In the genomic region with DNA sequence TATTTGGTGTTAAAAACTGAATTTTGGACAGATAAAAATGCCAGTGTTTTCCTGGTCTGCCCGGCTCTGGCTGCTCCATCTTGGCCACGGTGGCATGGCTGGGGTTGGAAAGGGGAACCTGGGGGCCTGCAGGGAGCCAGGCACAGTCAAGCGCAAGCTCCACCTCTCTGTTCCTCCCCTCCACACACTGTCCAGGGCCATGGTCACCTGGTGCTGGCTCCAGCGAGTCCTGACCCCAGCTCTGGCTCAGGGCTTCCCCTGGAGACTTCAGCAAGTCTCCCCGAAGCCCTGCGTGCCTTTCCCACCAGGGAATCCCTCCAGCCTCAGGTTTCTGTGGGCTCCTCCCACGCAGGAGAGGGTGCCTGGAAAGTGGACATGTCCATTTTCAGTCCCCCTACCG, we compare ENCODE assay signal across 21 cellular contexts.
A peak's percentile ranks its signal among the peaks of the same experiment; 100 is the strongest.
DNase-seq lines count a peak whose midpoint lies in the region; ATAC-seq and TF ChIP-seq lines count a peak whose summit lies in the region.
"Had no signal": no experiment of that assay in that cellular context is flagged by ENCODE, and none has a peak within 500 bp of the region (broad histone marks: within the 10 kb centered on the region; RNA-seq: fewer than 3 reads in every experiment).

No MANE protein-coding gene starts in this region.

- peak overlapping the region; percentile 82 to 95 (median 93) for H3K27ac Mint-ChIP-seq in CD14-positive monocyte
- peak overlapping the region; percentile 9 for H3K27ac Mint-ChIP-seq in stimulated activated memory B cell treated with anti-CD40 and anti-IgM and Interleukin-4, amounts not matched to agents 10 μg/mL and 1 μg/mL and 100 μg/mL, for 72 hours
- H3K27ac Mint-ChIP-seq: activated naive CD4-positive, alpha-beta T cell treated with anti-CD3 and anti-CD28 coated beads for 36 hours; CD4-positive, alpha-beta memory T cell had no signal

- TF ChIP-seq POLR2A in NB4 (IDR thresholded peaks at IDR 0.05; ENCODE audit: extremely low read depth, insufficient read length) = no peak
- TF ChIP-seq POLR2A in esophagus squamous epithelium (IDR thresholded peaks at IDR 0.05) = no peak

- peaks cover 0 to 4% (median 0%) of the 10 kb centered on the region in 7 donors for H3K9me3 Mint-ChIP-seq in CD14-positive monocyte
- peaks cover 3% of the 10 kb centered on the region for H3K9me3 Mint-ChIP-seq in stimulated activated memory B cell treated with anti-CD40 and anti-IgM and Interleukin-4, amounts not matched to agents 10 μg/mL and 1 μg/mL and 100 μg/mL, for 72 hours
- H3K9me3 Mint-ChIP-seq: activated naive CD4-positive, alpha-beta T cell treated with anti-CD3 and anti-CD28 coated beads for 36 hours had no signal

- H3K27ac ChIP-seq in esophagus squamous epithelium = peak overlapping the region in 3 of 4 donors; percentile 60 to 85 (median 75)
- H3K27ac ChIP-seq: cardiac muscle cell had no signal

- peaks cover 6 to 43% (median 22%) of the 10 kb centered on the region in 3 donors for H3K4me1 ChIP-seq in esophagus squamous epithelium

- peak overlapping the region in 1 of 2 donors; percentile 21 for H3K4me3 Mint-ChIP-seq in CD14-positive monocyte
- H3K4me3 Mint-ChIP-seq in stimulated activated memory B cell treated with anti-CD40 and anti-IgM and Interleukin-4, amounts not matched to agents 10 μg/mL and 1 μg/mL and 100 μg/mL, for 72 hours = no peak overlapping the region
- H3K4me3 Mint-ChIP-seq: activated naive CD4-positive, alpha-beta T cell treated with anti-CD3 and anti-CD28 coated beads for 36 hours; CD4-positive, alpha-beta memory T cell had no signal

- peaks cover 0 to 11% (median 2%) of the 10 kb centered on the region in 3 donors for H3K27me3 Mint-ChIP-seq in CD14-positive monocyte (ENCODE audit: low read depth in 3 of 3)
- no peaks in the 10 kb centered on the region for H3K27me3 Mint-ChIP-seq in stimulated activated memory B cell treated with anti-CD40 and anti-IgM and Interleukin-4, amounts not matched to agents 10 μg/mL and 1 μg/mL and 100 μg/mL, for 72 hours

- H3K27me3 ChIP-seq in esophagus squamous epithelium = peaks cover 0 to 7% (median 0%) of the 10 kb centered on the region in 4 donors
- H3K27me3 ChIP-seq: cardiac muscle cell had no signal

- 72 to 84% methylated on average over 5 of the region's 8 CpGs for WGBS in esophagus squamous epithelium, 2 donors

- H3K4me3 ChIP-seq in NB4 (ENCODE audit: low read depth, low read length) (peak overlapping the region; percentile 57), esophagus squamous epithelium (no peak overlapping the region)
- H3K4me3 ChIP-seq: cardiac muscle cell, lung had no signal

- no peaks in the 10 kb centered on the region for H3K36me3 ChIP-seq in esophagus squamous epithelium
- H3K36me3 ChIP-seq: cardiac muscle cell, neutrophil had no signal

- no peak for TF ChIP-seq CTCF in CD14-positive monocyte (IDR thresholded peaks at IDR 0.05)
- TF ChIP-seq CTCF in NB4 (IDR thresholded peaks at IDR 0.05; ENCODE audit: low read depth, low read length) = no peak
- TF ChIP-seq CTCF in esophagus squamous epithelium (IDR thresholded peaks at IDR 0.05) = no peak

- no peaks in the 10 kb centered on the region for H3K9me3 ChIP-seq in esophagus squamous epithelium
- H3K9me3 ChIP-seq: neutrophil had no signal

- ATAC-seq in stimulated activated memory B cell treated with anti-CD40 and anti-IgM and Interleukin-4, amounts not matched to agents 10 μg/mL and 1 μg/mL and 100 μg/mL, for 72 hours = no peak
- no peak for ATAC-seq in GM21381 (IDR thresholded peaks at IDR 0.05; ENCODE audit: unreplicated experiment)
- ATAC-seq: PC-3 had no signal

- intact Hi-C loops in CD14-positive monocyte (cut with micrococcal nuclease) (loop anchor here in 1 of 2 donors (2.0 to 5.0 kb wide), 2 partner anchors 42 to 46 kb away; no protein-coding TSS in a partner anchor), esophagus squamous epithelium (cut with DNase I) (no loop called here)

- no peaks in the 10 kb centered on the region for H3K36me3 Mint-ChIP-seq in CD14-positive monocyte
- no peaks in the 10 kb centered on the region for H3K36me3 Mint-ChIP-seq in stimulated activated memory B cell treated with anti-CD40 and anti-IgM and Interleukin-4, amounts not matched to agents 10 μg/mL and 1 μg/mL and 100 μg/mL, for 72 hours
- H3K36me3 Mint-ChIP-seq: CD4-positive, alpha-beta memory T cell had no signal

- peaks cover 69% of the 10 kb centered on the region for H3K4me1 Mint-ChIP-seq in CD14-positive monocyte
- peaks cover 83% of the 10 kb centered on the region for H3K4me1 Mint-ChIP-seq in stimulated activated memory B cell treated with anti-CD40 and anti-IgM and Interleukin-4, amounts not matched to agents 10 μg/mL and 1 μg/mL and 100 μg/mL, for 72 hours

- DNase-seq in CD14-positive monocyte (ENCODE audit: low spot score) = no peak
- DNase-seq in NB4 (ENCODE audit: low read depth) = peak; percentile 79
- DNase-seq in esophagus squamous epithelium (lab: John Stamatoyannopoulos, UW) = no peak
- no peak for DNase-seq in A172 (ENCODE audit: low spot score)
- DNase-seq in NCI-H2029 (lab: John Stamatoyannopoulos, UW) = no peak
- no peak for DNase-seq in nucleus accumbens (lab: John Stamatoyannopoulos, UW)
- DNase-seq: activated CD4-positive, alpha-beta T cell treated with anti-CD3 and anti-CD28 coated beads for 4 hours; activated naive CD4-positive, alpha-beta T cell treated with anti-CD3 and anti-CD28 coated beads for 36 hours; activated T-cell treated with anti-CD3 and anti-CD28 coated beads, Interleukin-2, amount 50 U/mL, for 48 hours; CD4-positive, alpha-beta memory T cell; dermis blood vessel endothelial cell; NCI-H146; NCI-H2171; NCI-H69; PC-3; SHP77 had no signal
